In the genomic region with DNA sequence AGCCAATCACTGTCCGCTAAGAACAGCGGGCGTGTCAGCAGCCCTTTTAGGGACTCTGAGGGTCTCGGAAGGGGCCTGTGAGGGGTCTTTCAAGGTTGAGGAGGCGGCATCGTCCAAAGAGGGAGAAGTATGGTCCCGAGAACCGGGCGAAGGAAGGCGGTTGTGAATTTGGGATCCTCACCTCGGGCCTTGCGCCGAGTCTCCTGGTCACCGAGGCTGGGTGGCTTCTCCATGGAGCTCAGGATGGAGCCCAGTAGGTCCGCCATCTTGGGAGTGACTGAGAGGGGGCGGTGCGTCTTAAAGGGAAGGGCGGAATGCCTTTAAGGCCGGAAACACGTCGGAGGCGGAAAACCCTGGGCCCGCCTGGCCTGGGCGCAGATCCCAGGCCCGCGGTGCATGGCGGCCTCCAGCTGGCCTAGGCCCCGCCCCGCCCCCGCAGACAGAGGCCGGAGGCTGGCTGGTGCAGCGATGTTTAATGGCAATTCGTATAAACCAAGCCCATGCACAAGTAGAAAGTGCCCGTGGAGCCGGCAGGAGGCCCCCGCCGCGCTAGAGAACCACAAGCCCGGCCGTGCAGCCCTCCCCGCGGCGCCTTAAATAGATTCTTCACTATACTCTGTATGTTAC, we compare ENCODE assay signal across 1 cellular context.
TF ChIP-seq lines count a peak whose summit lies in the region.

A gene with protein sequence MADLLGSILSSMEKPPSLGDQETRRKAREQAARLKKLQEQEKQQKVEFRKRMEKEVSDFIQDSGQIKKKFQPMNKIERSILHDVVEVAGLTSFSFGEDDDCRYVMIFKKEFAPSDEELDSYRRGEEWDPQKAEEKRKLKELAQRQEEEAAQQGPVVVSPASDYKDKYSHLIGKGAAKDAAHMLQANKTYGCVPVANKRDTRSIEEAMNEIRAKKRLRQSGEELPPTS (minus strand): TSS at position 279 of the 627 bp plus-strand sequence. CDS start 13 bp downstream, at position 266.

TF ChIP-seq in HepG2, 621 proteins besides CTCF, POLR2A, EP300 and RAD21 (continued from another document and continues in another):
- TF ChIP-seq U2AF1 (optimal IDR thresholded peaks at IDR 0.05; ENCODE audit: low read depth, low read length) (peak; percentile 40), ZNF614 (CRISPR knock-in tag; IDR thresholded peaks at IDR 0.05; ENCODE audit: borderline replicate concordance) (peak; percentile 36; the same call in 1 of the 2 replicates), PHF8 (CRISPR knock-in tag; IDR thresholded peaks at IDR 0.05) (peak; percentile 81), PHF21A (CRISPR knock-in tag; IDR thresholded peaks at IDR 0.05) (peak; percentile 17), SNAPC2 (CRISPR knock-in tag; IDR thresholded peaks at IDR 0.05) (0 out of 2 replicates have a peak, but pooled peaks have one; percentile 61), KAT8 (CRISPR knock-in tag; IDR thresholded peaks at IDR 0.05) (no peak; the same call in none of the 2 replicates), ZNF263 (CRISPR knock-in tag; IDR thresholded peaks at IDR 0.05) (no peak), REXO4 (CRISPR knock-in tag; IDR thresholded peaks at IDR 0.05; ENCODE audit: borderline replicate concordance) (no peak), NCOA5 (CRISPR knock-in tag; IDR thresholded peaks at IDR 0.05) (no peak), GABPA (IDR thresholded peaks at IDR 0.05; ENCODE audit: low read depth, low read length) (peak; percentile 57), GABPA (CRISPR knock-in tag; IDR thresholded peaks at IDR 0.05; ENCODE audit: low read depth) (peak; percentile 66; the same call in 1 of the 2 replicates), MED8 (CRISPR knock-in tag; IDR thresholded peaks at IDR 0.05; ENCODE audit: insufficient replicate concordance) (peak; percentile 58), DNMT3B (CRISPR knock-in tag; conservative IDR thresholded peaks at IDR 0.05) (no peak), RAD51 (IDR thresholded peaks at IDR 0.05; ENCODE audit: borderline replicate concordance) (no peak), IKZF4 (CRISPR knock-in tag; IDR thresholded peaks at IDR 0.05; ENCODE audit: borderline replicate concordance, low read depth, not compliant biosample characterization) (peak; percentile 62), ZFP36L1 (CRISPR knock-in tag; IDR thresholded peaks at IDR 0.05) (peak; percentile 70; the same call in 1 of the 2 replicates)
- TF ChIP-seq, protein P1, sequence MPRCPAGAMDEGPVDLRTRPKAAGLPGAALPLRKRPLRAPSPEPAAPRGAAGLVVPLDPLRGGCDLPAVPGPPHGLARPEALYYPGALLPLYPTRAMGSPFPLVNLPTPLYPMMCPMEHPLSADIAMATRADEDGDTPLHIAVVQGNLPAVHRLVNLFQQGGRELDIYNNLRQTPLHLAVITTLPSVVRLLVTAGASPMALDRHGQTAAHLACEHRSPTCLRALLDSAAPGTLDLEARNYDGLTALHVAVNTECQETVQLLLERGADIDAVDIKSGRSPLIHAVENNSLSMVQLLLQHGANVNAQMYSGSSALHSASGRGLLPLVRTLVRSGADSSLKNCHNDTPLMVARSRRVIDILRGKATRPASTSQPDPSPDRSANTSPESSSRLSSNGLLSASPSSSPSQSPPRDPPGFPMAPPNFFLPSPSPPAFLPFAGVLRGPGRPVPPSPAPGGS (CRISPR knock-in tag; IDR thresholded peaks at IDR 0.05) = no peak
- TF ChIP-seq, protein P2, sequence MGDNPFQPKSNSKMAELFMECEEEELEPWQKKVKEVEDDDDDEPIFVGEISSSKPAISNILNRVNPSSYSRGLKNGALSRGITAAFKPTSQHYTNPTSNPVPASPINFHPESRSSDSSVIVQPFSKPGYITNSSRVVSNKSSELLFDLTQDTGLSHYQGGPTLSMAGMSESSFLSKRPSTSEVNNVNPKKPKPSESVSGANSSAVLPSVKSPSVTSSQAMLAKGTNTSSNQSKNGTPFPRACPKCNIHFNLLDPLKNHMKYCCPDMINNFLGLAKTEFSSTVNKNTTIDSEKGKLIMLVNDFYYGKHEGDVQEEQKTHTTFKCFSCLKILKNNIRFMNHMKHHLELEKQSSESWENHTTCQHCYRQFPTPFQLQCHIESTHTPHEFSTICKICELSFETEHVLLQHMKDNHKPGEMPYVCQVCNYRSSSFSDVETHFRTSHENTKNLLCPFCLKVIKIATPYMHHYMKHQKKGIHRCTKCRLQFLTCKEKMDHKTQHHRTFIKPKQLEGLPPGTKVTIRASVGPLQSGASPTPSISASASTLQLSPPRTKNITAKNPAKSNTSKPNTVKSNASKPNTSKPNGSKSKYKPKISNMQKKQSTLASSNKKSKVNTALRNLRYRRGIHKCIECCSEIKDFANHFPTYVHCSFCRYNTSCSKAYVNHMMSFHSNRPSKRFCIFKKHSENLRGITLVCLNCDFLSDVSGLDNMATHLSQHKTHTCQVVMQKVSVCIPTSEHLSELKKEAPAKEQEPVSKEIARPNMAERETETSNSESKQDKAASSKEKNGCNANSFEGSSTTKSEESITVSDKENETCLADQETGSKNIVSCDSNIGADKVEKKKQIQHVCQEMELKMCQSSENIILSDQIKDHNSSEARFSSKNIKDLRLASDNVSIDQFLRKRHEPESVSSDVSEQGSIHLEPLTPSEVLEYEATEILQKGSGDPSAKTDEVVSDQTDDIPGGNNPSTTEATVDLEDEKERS (CRISPR knock-in tag; IDR thresholded peaks at IDR 0.05) = no peak
- TF ChIP-seq, protein P3, sequence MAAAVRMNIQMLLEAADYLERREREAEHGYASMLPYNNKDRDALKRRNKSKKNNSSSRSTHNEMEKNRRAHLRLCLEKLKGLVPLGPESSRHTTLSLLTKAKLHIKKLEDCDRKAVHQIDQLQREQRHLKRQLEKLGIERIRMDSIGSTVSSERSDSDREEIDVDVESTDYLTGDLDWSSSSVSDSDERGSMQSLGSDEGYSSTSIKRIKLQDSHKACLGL (CRISPR knock-in tag; IDR thresholded peaks at IDR 0.05) = no peak
- TF ChIP-seq, protein P4, sequence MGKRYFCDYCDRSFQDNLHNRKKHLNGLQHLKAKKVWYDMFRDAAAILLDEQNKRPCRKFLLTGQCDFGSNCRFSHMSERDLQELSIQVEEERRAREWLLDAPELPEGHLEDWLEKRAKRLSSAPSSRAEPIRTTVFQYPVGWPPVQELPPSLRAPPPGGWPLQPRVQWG (CRISPR knock-in tag; IDR thresholded peaks at IDR 0.05; ENCODE audit: borderline replicate concordance, low read depth) = no peak
- TF ChIP-seq, protein P5, sequence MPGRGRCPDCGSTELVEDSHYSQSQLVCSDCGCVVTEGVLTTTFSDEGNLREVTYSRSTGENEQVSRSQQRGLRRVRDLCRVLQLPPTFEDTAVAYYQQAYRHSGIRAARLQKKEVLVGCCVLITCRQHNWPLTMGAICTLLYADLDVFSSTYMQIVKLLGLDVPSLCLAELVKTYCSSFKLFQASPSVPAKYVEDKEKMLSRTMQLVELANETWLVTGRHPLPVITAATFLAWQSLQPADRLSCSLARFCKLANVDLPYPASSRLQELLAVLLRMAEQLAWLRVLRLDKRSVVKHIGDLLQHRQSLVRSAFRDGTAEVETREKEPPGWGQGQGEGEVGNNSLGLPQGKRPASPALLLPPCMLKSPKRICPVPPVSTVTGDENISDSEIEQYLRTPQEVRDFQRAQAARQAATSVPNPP (CRISPR knock-in tag; IDR thresholded peaks at IDR 0.05) = peak; percentile 68; the same call in 1 of the 2 replicates
- TF ChIP-seq, protein P6, sequence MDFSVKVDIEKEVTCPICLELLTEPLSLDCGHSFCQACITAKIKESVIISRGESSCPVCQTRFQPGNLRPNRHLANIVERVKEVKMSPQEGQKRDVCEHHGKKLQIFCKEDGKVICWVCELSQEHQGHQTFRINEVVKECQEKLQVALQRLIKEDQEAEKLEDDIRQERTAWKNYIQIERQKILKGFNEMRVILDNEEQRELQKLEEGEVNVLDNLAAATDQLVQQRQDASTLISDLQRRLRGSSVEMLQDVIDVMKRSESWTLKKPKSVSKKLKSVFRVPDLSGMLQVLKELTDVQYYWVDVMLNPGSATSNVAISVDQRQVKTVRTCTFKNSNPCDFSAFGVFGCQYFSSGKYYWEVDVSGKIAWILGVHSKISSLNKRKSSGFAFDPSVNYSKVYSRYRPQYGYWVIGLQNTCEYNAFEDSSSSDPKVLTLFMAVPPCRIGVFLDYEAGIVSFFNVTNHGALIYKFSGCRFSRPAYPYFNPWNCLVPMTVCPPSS (IDR thresholded peaks at IDR 0.05) = no peak
- TF ChIP-seq, protein P7, sequence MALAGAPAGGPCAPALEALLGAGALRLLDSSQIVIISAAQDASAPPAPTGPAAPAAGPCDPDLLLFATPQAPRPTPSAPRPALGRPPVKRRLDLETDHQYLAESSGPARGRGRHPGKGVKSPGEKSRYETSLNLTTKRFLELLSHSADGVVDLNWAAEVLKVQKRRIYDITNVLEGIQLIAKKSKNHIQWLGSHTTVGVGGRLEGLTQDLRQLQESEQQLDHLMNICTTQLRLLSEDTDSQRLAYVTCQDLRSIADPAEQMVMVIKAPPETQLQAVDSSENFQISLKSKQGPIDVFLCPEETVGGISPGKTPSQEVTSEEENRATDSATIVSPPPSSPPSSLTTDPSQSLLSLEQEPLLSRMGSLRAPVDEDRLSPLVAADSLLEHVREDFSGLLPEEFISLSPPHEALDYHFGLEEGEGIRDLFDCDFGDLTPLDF (CRISPR knock-in tag; IDR thresholded peaks at IDR 0.05) = peak; percentile 24; the same call in 1 of the 2 replicates
- TF ChIP-seq, protein P8, sequence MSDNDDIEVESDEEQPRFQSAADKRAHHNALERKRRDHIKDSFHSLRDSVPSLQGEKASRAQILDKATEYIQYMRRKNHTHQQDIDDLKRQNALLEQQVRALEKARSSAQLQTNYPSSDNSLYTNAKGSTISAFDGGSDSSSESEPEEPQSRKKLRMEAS (IDR thresholded peaks at IDR 0.05) = peak; percentile 80
- TF ChIP-seq, protein P9, sequence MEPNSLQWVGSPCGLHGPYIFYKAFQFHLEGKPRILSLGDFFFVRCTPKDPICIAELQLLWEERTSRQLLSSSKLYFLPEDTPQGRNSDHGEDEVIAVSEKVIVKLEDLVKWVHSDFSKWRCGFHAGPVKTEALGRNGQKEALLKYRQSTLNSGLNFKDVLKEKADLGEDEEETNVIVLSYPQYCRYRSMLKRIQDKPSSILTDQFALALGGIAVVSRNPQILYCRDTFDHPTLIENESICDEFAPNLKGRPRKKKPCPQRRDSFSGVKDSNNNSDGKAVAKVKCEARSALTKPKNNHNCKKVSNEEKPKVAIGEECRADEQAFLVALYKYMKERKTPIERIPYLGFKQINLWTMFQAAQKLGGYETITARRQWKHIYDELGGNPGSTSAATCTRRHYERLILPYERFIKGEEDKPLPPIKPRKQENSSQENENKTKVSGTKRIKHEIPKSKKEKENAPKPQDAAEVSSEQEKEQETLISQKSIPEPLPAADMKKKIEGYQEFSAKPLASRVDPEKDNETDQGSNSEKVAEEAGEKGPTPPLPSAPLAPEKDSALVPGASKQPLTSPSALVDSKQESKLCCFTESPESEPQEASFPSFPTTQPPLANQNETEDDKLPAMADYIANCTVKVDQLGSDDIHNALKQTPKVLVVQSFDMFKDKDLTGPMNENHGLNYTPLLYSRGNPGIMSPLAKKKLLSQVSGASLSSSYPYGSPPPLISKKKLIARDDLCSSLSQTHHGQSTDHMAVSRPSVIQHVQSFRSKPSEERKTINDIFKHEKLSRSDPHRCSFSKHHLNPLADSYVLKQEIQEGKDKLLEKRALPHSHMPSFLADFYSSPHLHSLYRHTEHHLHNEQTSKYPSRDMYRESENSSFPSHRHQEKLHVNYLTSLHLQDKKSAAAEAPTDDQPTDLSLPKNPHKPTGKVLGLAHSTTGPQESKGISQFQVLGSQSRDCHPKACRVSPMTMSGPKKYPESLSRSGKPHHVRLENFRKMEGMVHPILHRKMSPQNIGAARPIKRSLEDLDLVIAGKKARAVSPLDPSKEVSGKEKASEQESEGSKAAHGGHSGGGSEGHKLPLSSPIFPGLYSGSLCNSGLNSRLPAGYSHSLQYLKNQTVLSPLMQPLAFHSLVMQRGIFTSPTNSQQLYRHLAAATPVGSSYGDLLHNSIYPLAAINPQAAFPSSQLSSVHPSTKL (CRISPR knock-in tag; IDR thresholded peaks at IDR 0.05) = peak; percentile 52; the same call in 1 of the 2 replicates
- TF ChIP-seq, protein P10, sequence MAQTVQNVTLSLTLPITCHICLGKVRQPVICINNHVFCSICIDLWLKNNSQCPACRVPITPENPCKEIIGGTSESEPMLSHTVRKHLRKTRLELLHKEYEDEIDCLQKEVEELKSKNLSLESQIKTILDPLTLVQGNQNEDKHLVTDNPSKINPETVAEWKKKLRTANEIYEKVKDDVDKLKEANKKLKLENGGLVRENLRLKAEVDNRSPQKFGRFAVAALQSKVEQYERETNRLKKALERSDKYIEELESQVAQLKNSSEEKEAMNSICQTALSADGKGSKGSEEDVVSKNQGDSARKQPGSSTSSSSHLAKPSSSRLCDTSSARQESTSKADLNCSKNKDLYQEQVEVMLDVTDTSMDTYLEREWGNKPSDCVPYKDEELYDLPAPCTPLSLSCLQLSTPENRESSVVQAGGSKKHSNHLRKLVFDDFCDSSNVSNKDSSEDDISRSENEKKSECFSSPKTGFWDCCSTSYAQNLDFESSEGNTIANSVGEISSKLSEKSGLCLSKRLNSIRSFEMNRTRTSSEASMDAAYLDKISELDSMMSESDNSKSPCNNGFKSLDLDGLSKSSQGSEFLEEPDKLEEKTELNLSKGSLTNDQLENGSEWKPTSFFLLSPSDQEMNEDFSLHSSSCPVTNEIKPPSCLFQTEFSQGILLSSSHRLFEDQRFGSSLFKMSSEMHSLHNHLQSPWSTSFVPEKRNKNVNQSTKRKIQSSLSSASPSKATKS (CRISPR knock-in tag; IDR thresholded peaks at IDR 0.05) = no peak
- TF ChIP-seq, protein P11, sequence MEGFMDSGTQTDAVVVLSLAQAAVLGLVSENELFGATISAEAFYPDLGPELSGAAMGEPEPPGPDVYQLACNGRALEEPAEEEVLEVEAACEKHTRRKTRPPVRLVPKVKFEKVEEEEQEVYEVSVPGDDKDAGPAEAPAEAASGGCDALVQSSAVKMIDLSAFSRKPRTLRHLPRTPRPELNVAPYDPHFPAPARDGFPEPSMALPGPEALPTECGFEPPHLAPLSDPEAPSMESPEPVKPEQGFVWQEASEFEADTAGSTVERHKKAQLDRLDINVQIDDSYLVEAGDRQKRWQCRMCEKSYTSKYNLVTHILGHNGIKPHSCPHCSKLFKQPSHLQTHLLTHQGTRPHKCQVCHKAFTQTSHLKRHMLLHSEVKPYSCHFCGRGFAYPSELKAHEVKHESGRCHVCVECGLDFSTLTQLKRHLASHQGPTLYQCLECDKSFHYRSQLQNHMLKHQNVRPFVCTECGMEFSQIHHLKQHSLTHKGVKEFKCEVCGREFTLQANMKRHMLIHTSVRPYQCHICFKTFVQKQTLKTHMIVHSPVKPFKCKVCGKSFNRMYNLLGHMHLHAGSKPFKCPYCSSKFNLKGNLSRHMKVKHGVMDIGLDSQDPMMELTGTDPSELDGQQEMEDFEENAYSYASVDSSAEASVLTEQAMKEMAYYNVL (CRISPR knock-in tag; IDR thresholded peaks at IDR 0.05; ENCODE audit: borderline replicate concordance) = 0 out of 2 replicates have a peak, but pooled peaks have one; percentile 6
- TF ChIP-seq, protein P12, sequence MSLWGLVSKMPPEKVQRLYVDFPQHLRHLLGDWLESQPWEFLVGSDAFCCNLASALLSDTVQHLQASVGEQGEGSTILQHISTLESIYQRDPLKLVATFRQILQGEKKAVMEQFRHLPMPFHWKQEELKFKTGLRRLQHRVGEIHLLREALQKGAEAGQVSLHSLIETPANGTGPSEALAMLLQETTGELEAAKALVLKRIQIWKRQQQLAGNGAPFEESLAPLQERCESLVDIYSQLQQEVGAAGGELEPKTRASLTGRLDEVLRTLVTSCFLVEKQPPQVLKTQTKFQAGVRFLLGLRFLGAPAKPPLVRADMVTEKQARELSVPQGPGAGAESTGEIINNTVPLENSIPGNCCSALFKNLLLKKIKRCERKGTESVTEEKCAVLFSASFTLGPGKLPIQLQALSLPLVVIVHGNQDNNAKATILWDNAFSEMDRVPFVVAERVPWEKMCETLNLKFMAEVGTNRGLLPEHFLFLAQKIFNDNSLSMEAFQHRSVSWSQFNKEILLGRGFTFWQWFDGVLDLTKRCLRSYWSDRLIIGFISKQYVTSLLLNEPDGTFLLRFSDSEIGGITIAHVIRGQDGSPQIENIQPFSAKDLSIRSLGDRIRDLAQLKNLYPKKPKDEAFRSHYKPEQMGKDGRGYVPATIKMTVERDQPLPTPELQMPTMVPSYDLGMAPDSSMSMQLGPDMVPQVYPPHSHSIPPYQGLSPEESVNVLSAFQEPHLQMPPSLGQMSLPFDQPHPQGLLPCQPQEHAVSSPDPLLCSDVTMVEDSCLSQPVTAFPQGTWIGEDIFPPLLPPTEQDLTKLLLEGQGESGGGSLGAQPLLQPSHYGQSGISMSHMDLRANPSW (CRISPR knock-in tag; IDR thresholded peaks at IDR 0.05; ENCODE audit: borderline replicate concordance) = peak; percentile 70; the same call in 1 of the 2 replicates
